In genomic region chr2:46381263-46381849, GRCh38 we compare ENCODE assay signal across 2 cellular contexts.
A peak's percentile ranks its signal among the peaks of the same experiment; 100 is the strongest.
TF ChIP-seq lines count a peak whose summit lies in the region.

No MANE protein-coding gene starts in this region.

TF ChIP-seq in A549, 52 proteins besides CTCF, POLR2A, EP300 and RAD21 (continued from another document):
- TF ChIP-seq FOSL2 (IDR thresholded peaks at IDR 0.05) (no peak), FOSL2 (CRISPR knock-in tag; IDR thresholded peaks at IDR 0.05) (peak; percentile 32; the same call in 1 of the 2 replicates), EHMT2 (IDR thresholded peaks at IDR 0.05; ENCODE audit: low read depth) (no peak), MAX (IDR thresholded peaks at IDR 0.05) (no peak), HEYL (CRISPR knock-in tag; IDR thresholded peaks at IDR 0.05) (no peak), NR3C1 (IDR thresholded peaks at IDR 0.05) (no peak)

TF ChIP-seq in K562, 482 proteins besides CTCF, POLR2A, EP300 and RAD21 (continued from another document):
- no peak for TF ChIP-seq GMEB1 (CRISPR knock-in tag; IDR thresholded peaks at IDR 0.05)
- no peak for TF ChIP-seq FOXP1 (CRISPR knock-in tag; IDR thresholded peaks at IDR 0.05)
